Comparison of ENCODE assay signal across 1 cellular context in genomic region chr11:117189941-117190544, GRCh38.
TF ChIP-seq lines count a peak whose summit lies in the region.

No MANE protein-coding gene starts in this region.

TF ChIP-seq in H1, 55 proteins besides CTCF, POLR2A, EP300 and RAD21:
- TF ChIP-seq CHD2 (IDR thresholded peaks at IDR 0.05; ENCODE audit: low read length) (no peak), HDAC6 (IDR thresholded peaks at IDR 0.05; ENCODE audit: low read depth, low read length) (no peak), RBBP5 (IDR thresholded peaks at IDR 0.05; ENCODE audit: borderline replicate concordance, low read depth, low read length) (no peak), MAFK (IDR thresholded peaks at IDR 0.05; ENCODE audit: low read depth, low read length) (no peak), SP1 (IDR thresholded peaks at IDR 0.05; ENCODE audit: low read depth, low read length) (no peak), GTF2F1 (IDR thresholded peaks at IDR 0.05; ENCODE audit: borderline replicate concordance, low read depth, low read length) (no peak), TEAD4 (IDR thresholded peaks at IDR 0.05; ENCODE audit: low read depth, low read length) (no peak), TAF1 (IDR thresholded peaks at IDR 0.05; ENCODE audit: low read depth, low read length) (no peak), SRF (IDR thresholded peaks at IDR 0.05; ENCODE audit: low read depth, low read length) (no peak), RNF2 (IDR thresholded peaks at IDR 0.05; ENCODE audit: borderline replicate concordance, low read depth, low read length, missing control alignments, poor library complexity, severe bottlenecking) (no peak), CHD7 (IDR thresholded peaks at IDR 0.05; ENCODE audit: insufficient replicate concordance, low read length) (no peak), SIN3A (conservative IDR thresholded peaks at IDR 0.05 in 1 of 2, IDR thresholded peaks at IDR 0.05 in 1 of 2; ENCODE audit: low read depth in 1 of 2, low read length in 2 of 2) (no peak), KDM4A (IDR thresholded peaks at IDR 0.05; ENCODE audit: low read depth, low read length, severe bottlenecking) (no peak), POU5F1 (IDR thresholded peaks at IDR 0.05; ENCODE audit: low read depth, low read length) (no peak), ASH2L (IDR thresholded peaks at IDR 0.05; ENCODE audit: low read length) (no peak), TBP (IDR thresholded peaks at IDR 0.05; ENCODE audit: low read depth, low read length) (no peak), SUZ12 (IDR thresholded peaks at IDR 0.05; ENCODE audit: low read length) (no peak), FOSL1 (IDR thresholded peaks at IDR 0.05; ENCODE audit: insufficient read depth, low read depth, low read length) (no peak), BRCA1 (IDR thresholded peaks at IDR 0.05; ENCODE audit: low read depth, low read length) (no peak)
